In the genomic region with DNA sequence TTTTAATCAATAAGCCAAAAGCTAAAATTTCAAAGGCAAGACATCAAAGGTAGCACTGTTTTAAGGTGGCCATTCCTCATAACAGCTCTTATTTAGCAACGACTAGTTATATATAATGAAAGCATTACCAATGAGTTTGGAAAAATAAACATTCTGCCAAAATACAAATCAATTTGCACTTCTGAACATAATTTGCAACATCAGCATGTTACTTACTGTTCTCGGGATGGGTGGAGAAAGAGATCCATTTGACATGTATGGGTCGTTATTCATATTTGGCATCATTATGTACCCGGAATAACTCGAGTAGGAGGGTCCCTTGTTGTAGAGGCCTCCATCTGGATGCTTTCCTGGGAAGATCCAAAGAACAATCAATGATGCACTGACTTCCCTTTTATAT, we compare ENCODE assay signal across 16 cellular contexts. TPM values are rescaled to one million over a fixed set of nuclear protein-coding genes. Genes with fewer than 3 reads are reported as not detected.
DNase-seq lines count a peak whose midpoint lies in the region; ATAC-seq and TF ChIP-seq lines count a peak whose summit lies in the region.
"Had no signal": no experiment of that assay in that cellular context is flagged by ENCODE, and none has a peak within 500 bp of the region (broad histone marks: within the 10 kb centered on the region; RNA-seq: fewer than 3 reads in every experiment).

No MANE protein-coding gene starts in this region.

- TF ChIP-seq CTCF in smooth muscle cell (IDR thresholded peaks at IDR 0.05; ENCODE audit: borderline replicate concordance, insufficient read depth, poor library complexity, severe bottlenecking) (no peak), heart left ventricle (IDR thresholded peaks at IDR 0.05) (no peak)

- CTCF ChIA-PET in activated naive CD4-positive, alpha-beta T cell treated with anti-CD3 and anti-CD28 coated beads for 36 hours (lab: Charles Lee): interaction anchor here (0.6 to 1.2 kb wide), 13 partner anchors 10 to 411 kb away, joined by 3 to 8 read pairs (median 4); no protein-coding TSS in a partner anchor

- H3K36me3 ChIP-seq in smooth muscle cell (ENCODE audit: low read depth): no peaks in the 10 kb centered on the region
- H3K36me3 ChIP-seq in heart left ventricle: no peaks in the 10 kb centered on the region
- no peaks in the 10 kb centered on the region for H3K36me3 ChIP-seq in mesendoderm (ENCODE audit: control insufficient read depth, insufficient read depth, low read length)
- H3K36me3 ChIP-seq: ascending aorta, esophagus muscularis mucosa, neutrophil had no signal

- H3K27ac Mint-ChIP-seq in activated naive CD4-positive, alpha-beta T cell treated with anti-CD3 and anti-CD28 coated beads for 36 hours: peak overlapping the region; percentile 97
- peak overlapping the region; percentile 66 to 72 for H3K27ac Mint-ChIP-seq in activated naive CD4-positive, alpha-beta T cell treated with anti-CD3 and anti-CD28 coated beads, Interleukin-2, amount 50 U/mL, for 72 hours

- peaks cover 78% of the 10 kb centered on the region for H4K20me1 ChIP-seq in smooth muscle cell (ENCODE audit: low read depth)

- intact Hi-C loops in activated naive CD4-positive, alpha-beta T cell treated with anti-CD3 and anti-CD28 coated beads for 36 hours (cut with micrococcal nuclease): loop anchor here (2.0 kb wide), 1 partner anchor 17 kb away; no protein-coding TSS in a partner anchor
- intact Hi-C loops in heart left ventricle (cut with DNase I): loop anchor here in 2 of 10 donors (10.0 kb wide), 3 partner anchors 161 to 411 kb away; no protein-coding TSS in a partner anchor

- H3K56ac ChIP-seq in mesendoderm (ENCODE audit: low read length): no peak overlapping the region

- peak overlapping the region; percentile 88 for H3K4me3 Mint-ChIP-seq in activated naive CD4-positive, alpha-beta T cell treated with anti-CD3 and anti-CD28 coated beads for 36 hours

- no peak overlapping the region for H2BK5ac ChIP-seq in mesendoderm (ENCODE audit: low read length)

- no peaks in the 10 kb centered on the region for H3K9me3 Mint-ChIP-seq in activated naive CD4-positive, alpha-beta T cell treated with anti-CD3 and anti-CD28 coated beads for 36 hours
- H3K9me3 Mint-ChIP-seq in activated naive CD4-positive, alpha-beta T cell treated with anti-CD3 and anti-CD28 coated beads, Interleukin-2, amount 50 U/mL, for 72 hours: no peaks in the 10 kb centered on the region

- DNase-seq in activated naive CD4-positive, alpha-beta T cell treated with anti-CD3 and anti-CD28 coated beads for 36 hours: no peak
- no peak for DNase-seq in activated naive CD4-positive, alpha-beta T cell treated with Interleukin-2 at 50 U/mL for 16 hours
- DNase-seq in Jurkat, Clone E6-1 (ENCODE audit: low read depth, low spot score): no peak
- no peak for DNase-seq in activated naive CD4-positive, alpha-beta T cell treated with anti-CD3 and anti-CD28 coated beads, Interleukin-2, amount 50 U/mL, for 72 hours (ENCODE audit: low spot score in 2 of 2)
- DNase-seq in smooth muscle cell (lab: John Stamatoyannopoulos, UW; ENCODE audit: unreplicated experiment) (no peak), heart left ventricle (no peak), mesendoderm (no peak)
- DNase-seq in stimulated activated CD4-positive, alpha-beta T cell treated with anti-CD3 and anti-CD28 coated beads, Interleukin-4, amount 100 ng/mL, for 4 hours: no peak
- DNase-seq: activated CD4-positive, alpha-beta T cell treated with anti-CD3 and anti-CD28 coated beads for 1 hour; effector CD4-positive, alpha-beta T cell; NCI-H748 treated with DMSO at 0.1 percent for 48 hours; PC-9 had no signal

- no peak for ATAC-seq in activated naive CD4-positive, alpha-beta T cell treated with anti-CD3 and anti-CD28 coated beads, Interleukin-2, amount 50 U/mL, for 72 hours
- ATAC-seq in heart left ventricle: no peak
- ATAC-seq: HCT116 had no signal

- TF ChIP-seq POLR2A in heart left ventricle (IDR thresholded peaks at IDR 0.05): no peak

- H3K4me2 ChIP-seq in smooth muscle cell (peak overlapping the region; percentile 98), mesendoderm (ENCODE audit: low read length) (no peak overlapping the region)
- H3K4me2 ChIP-seq: PC-9 had no signal

- H3K9ac ChIP-seq in smooth muscle cell (ENCODE audit: low read depth): no peak overlapping the region
- no peak overlapping the region for H3K9ac ChIP-seq in mesendoderm (ENCODE audit: low read length)

- WGBS in smooth muscle cell (ENCODE audit: low lambda C conversion rate): 89% methylated on average over 5 of the region's 5 CpGs
- WGBS in heart left ventricle, 4 donors: 87 to 96% (median 91%) methylated on average over 5 of the region's 5 CpGs
- no CpG with 5 or more reads among the region's 5 CpGs for WGBS in mesendoderm (ENCODE audit: extremely low coverage, insufficient coverage, low lambda C conversion rate)

- H3K27ac ChIP-seq in smooth muscle cell (ENCODE audit: low read depth) (no peak overlapping the region), heart left ventricle (no peak overlapping the region), mesendoderm (ENCODE audit: low read depth, low read length) (no peak overlapping the region)
- H3K27ac ChIP-seq: ascending aorta, esophagus muscularis mucosa, neutrophil, PC-9 had no signal

- peaks cover 4% of the 10 kb centered on the region for H3K79me1 ChIP-seq in mesendoderm (ENCODE audit: low read length)

- no peak overlapping the region for H4K5ac ChIP-seq in mesendoderm (ENCODE audit: low read length)

- H3F3A ChIP-seq in smooth muscle cell (ENCODE audit: low read depth): no peaks in the 10 kb centered on the region

- peak overlapping the region; percentile 92 for H3K4me3 ChIP-seq in Jurkat, Clone E6-1 (ENCODE audit: low read length)
- H3K4me3 ChIP-seq in smooth muscle cell: no peak overlapping the region
- peak overlapping the region in 1 of 12 donors; percentile 67 for H3K4me3 ChIP-seq in heart left ventricle
- no peak overlapping the region for H3K4me3 ChIP-seq in mesendoderm (ENCODE audit: low read length)
- H3K4me3 ChIP-seq: ascending aorta, esophagus muscularis mucosa, PC-9 had no signal

- H3K27me3 ChIP-seq in smooth muscle cell (ENCODE audit: low read depth) (no peaks in the 10 kb centered on the region), heart left ventricle (peaks cover 22 to 83% (median 67%) of the 10 kb centered on the region in 9 donors), mesendoderm (ENCODE audit: insufficient read depth, low read length, poor library complexity) (peaks cover 8% of the 10 kb centered on the region)

- no peak overlapping the region for H4K8ac ChIP-seq in mesendoderm (ENCODE audit: low read depth, low read length)

- peaks cover 81% of the 10 kb centered on the region for H3K36me3 Mint-ChIP-seq in activated naive CD4-positive, alpha-beta T cell treated with anti-CD3 and anti-CD28 coated beads for 36 hours (ENCODE audit: low read depth)
- H3K36me3 Mint-ChIP-seq in activated naive CD4-positive, alpha-beta T cell treated with anti-CD3 and anti-CD28 coated beads, Interleukin-2, amount 50 U/mL, for 72 hours: peaks cover 57 to 90% of the 10 kb centered on the region in 2 donors

- no peaks in the 10 kb centered on the region for H3K27me3 Mint-ChIP-seq in activated naive CD4-positive, alpha-beta T cell treated with anti-CD3 and anti-CD28 coated beads for 36 hours (ENCODE audit: low read depth)

- peaks cover 40% of the 10 kb centered on the region for H3K4me1 Mint-ChIP-seq in activated naive CD4-positive, alpha-beta T cell treated with anti-CD3 and anti-CD28 coated beads for 36 hours (ENCODE audit: low read depth)

- H3K23ac ChIP-seq in mesendoderm (ENCODE audit: low read length): no peak overlapping the region

- no peak overlapping the region for H3K4ac ChIP-seq in mesendoderm (ENCODE audit: low read depth, low read length)

- H3K79me2 ChIP-seq in smooth muscle cell (ENCODE audit: low read depth): peaks cover 93% of the 10 kb centered on the region
- H3K79me2 ChIP-seq in mesendoderm (ENCODE audit: control insufficient read depth, insufficient read depth, low read length): peaks cover 2% of the 10 kb centered on the region

- no peak overlapping the region for H2AK5ac ChIP-seq in mesendoderm (ENCODE audit: low read length)

- no peak overlapping the region for H3K18ac ChIP-seq in mesendoderm (ENCODE audit: low read length)

- H3K4me1 ChIP-seq in smooth muscle cell (ENCODE audit: low read depth) (peaks cover 25% of the 10 kb centered on the region), heart left ventricle (peaks cover 0 to 23% (median 5%) of the 10 kb centered on the region in 12 donors), mesendoderm (ENCODE audit: control insufficient read depth, low read depth, low read length) (peaks cover 2% of the 10 kb centered on the region)

- H2AFZ ChIP-seq in smooth muscle cell (ENCODE audit: low read depth): no peak overlapping the region
- H2AFZ ChIP-seq: PC-9 had no signal

- H3K9me3 ChIP-seq in smooth muscle cell (replicated peaks; ENCODE audit: low read depth) (no peaks in the 10 kb centered on the region), heart left ventricle (no peaks in the 10 kb centered on the region)
- H3K9me3 ChIP-seq: ascending aorta, esophagus muscularis mucosa, neutrophil had no signal

- H2BK120ac ChIP-seq in mesendoderm (ENCODE audit: low read depth, low read length): no peak overlapping the region

- H2BK15ac ChIP-seq in mesendoderm (replicated peaks; ENCODE audit: low read depth): no peak overlapping the region

RNA-seq across cellular contexts. Expression of a gene that starts 5.4 kb away (rescaled TPM):
- total RNA-seq in activated naive CD4-positive, alpha-beta T cell treated with anti-CD3 and anti-CD28 coated beads for 36 hours: 100 to 1,000 TPM; 350 to 367 TPM
- polyA plus RNA-seq in Jurkat, Clone E6-1 (2012; ENCODE audit: insufficient read depth, insufficient read length): 288 TPM
- total RNA-seq in activated naive CD4-positive, alpha-beta T cell treated with anti-CD3 and anti-CD28 coated beads, Interleukin-2, amount 50 U/mL, for 72 hours: 100 to 1,000 TPM; 205 to 291 TPM
- total RNA-seq in smooth muscle cell (82.1 and 96.2 TPM in 2 replicates), heart left ventricle (1 to 10 TPM in 5 of 9 donors, under 1 TPM in 3, not detected in 1; 0.16 to 3.0 (median 1.9) TPM)
- polyA plus RNA-seq in smooth muscle cell (66.9 and 87.3 TPM in 2 replicates), heart left ventricle (under 1 TPM; 0.08 to 0.57 TPM)
- polyA plus RNA-seq in mesendoderm (2013, experiment 1 of 2): 12.4 TPM
- 11.0 TPM for polyA plus RNA-seq in mesendoderm (2013, experiment 2 of 2)
- total RNA-seq: ascending aorta had no signal

Comparison
In these comparisons a context has a peak if more than half of its experiments do, and no peak if none do; other contexts are left out.
1. RNA of a gene that starts 5.4 kb away (total RNA-seq): 350 to 367 TPM in activated naive CD4-positive, alpha-beta T cell treated with anti-CD3 and anti-CD28 coated beads for 36 hours, 205 to 291 TPM in activated naive CD4-positive, alpha-beta T cell treated with anti-CD3 and anti-CD28 coated beads, Interleukin-2, amount 50 U/mL, for 72 hours and 82.1 to 96.2 TPM in smooth muscle cell; 0.16 to 3.0 TPM in heart left ventricle; every median in the first group is over 10 times any median in the second.